In the genomic region with DNA sequence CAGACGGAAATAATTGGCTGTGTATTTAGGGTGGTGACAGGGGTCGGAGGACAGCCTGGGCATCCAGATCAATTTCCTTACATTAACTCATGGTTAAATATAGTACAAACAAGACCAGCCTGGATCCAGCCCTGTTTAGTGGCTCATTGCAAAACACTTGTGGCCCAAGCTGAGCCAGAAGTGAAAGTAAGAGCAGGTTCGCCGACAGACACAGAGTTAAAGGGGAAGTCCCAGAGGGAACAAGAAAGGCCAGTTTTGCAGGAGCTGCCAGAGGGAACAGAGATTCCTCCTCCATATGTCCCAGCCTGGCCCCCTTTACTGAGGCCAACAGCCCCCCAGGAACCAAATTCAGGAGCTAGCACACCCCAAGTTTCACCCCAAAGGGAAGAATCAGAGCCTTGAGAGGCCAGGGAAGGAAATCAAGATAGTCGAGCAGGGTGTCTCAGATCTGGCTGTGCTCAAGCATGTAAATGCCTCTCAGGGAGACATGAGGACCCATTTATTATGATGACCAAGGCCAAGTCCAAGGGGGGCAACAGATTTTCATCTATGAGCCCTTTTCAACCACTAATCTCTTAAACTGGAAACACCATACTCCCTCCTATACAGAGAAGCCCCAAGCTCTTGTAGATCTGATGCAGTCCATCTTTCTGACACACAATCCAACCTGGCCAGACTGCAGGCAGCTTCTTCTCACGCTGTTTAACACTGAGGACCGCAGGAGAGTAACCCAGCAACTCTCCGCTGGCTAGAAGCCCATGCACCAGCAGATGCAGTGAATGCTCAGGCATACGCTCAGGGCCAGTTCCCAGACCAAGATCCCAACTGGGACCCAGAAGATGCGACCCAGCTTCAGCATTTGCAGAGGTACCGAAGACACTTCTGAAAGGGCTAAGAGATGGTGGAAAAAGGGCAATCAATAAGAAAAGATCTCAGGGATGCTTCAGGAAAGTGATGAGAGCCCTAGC, we compare ENCODE assay signal across 8 cellular contexts. TPM values are rescaled to one million over a fixed set of nuclear protein-coding genes. Genes with fewer than 3 reads are reported as not detected.
A peak's percentile ranks its signal among the peaks of the same experiment; 100 is the strongest.
DNase-seq lines count a peak whose midpoint lies in the region; ATAC-seq, FAIRE-seq and TF ChIP-seq lines count a peak whose summit lies in the region.

No MANE protein-coding gene starts in this region.

- H3K36me3 ChIP-seq in ACC112 (ENCODE audit: insufficient read depth, low read length): no peaks in the 10 kb centered on the region
- H3K36me3 ChIP-seq in OCI-LY3 (replicated peaks; ENCODE audit: low read depth, low read length): no peaks in the 10 kb centered on the region
- H3K36me3 ChIP-seq in bronchial epithelial cell (ENCODE audit: control insufficient read depth, insufficient read depth, low read length): no peaks in the 10 kb centered on the region
- H3K36me3 ChIP-seq in tibial artery: no peaks in the 10 kb centered on the region

- H3K4me1 ChIP-seq in ACC112 (ENCODE audit: control insufficient read depth, insufficient read depth, low read length, unreplicated experiment) (peaks cover 5% of the 10 kb centered on the region), OCI-LY3 (ENCODE audit: low read length) (peaks cover 18% of the 10 kb centered on the region), tibial artery (peaks cover 0 to 21% (median 8%) of the 10 kb centered on the region in 4 donors)

- H3K9me3 ChIP-seq in OCI-LY3 (ENCODE audit: insufficient read depth, low read length): no peaks in the 10 kb centered on the region
- no peaks in the 10 kb centered on the region for H3K9me3 ChIP-seq in tibial artery

- H3K4me3 ChIP-seq in ACC112 (ENCODE audit: low read depth, low read length) (peak overlapping the region; percentile 71), OCI-LY3 (ENCODE audit: low read length) (peak overlapping the region; percentile 56), bronchial epithelial cell (ENCODE audit: low read depth, low read length) (no peak overlapping the region), tibial artery (peak overlapping the region; percentile 17 to 39)

- FAIRE-seq in bronchial epithelial cell (lab: Jason Lieb, UNC): no peak

- H3K27me3 ChIP-seq in ACC112 (ENCODE audit: insufficient read depth, low read length): peaks cover 4% of the 10 kb centered on the region; the same call in 1 of the 2 replicates
- 0 out of 2 replicates have a peak, but pooled peaks cover 8% of the 10 kb centered on the region for H3K27me3 ChIP-seq in OCI-LY3 (ENCODE audit: low read depth, low read length)
- no peaks in the 10 kb centered on the region for H3K27me3 ChIP-seq in bronchial epithelial cell (ENCODE audit: control insufficient read depth, insufficient read depth, low read length)
- peaks cover 0 to 12% of the 10 kb centered on the region in 2 donors for H3K27me3 ChIP-seq in tibial artery

- no peak for TF ChIP-seq POLR2A in GM18505 (IDR thresholded peaks at IDR 0.05; ENCODE audit: borderline replicate concordance, extremely low read depth, insufficient read depth, insufficient read length)

- TF ChIP-seq CTCF in OCI-LY3 (IDR thresholded peaks at IDR 0.05; ENCODE audit: low read depth, low read length) (no peak), bronchial epithelial cell (IDR thresholded peaks at IDR 0.05; ENCODE audit: insufficient read depth, low read length, severe bottlenecking) (no peak), tibial artery (IDR thresholded peaks at IDR 0.05) (no peak)

- H3K27ac ChIP-seq in ACC112 (ENCODE audit: low read depth, low read length) (no peak overlapping the region), OCI-LY3 (ENCODE audit: low read length) (no peak overlapping the region), tibial artery (peak overlapping the region in 1 of 2 donors; percentile 15)

- H4K20me1 ChIP-seq in OCI-LY3 (ENCODE audit: insufficient read depth, low read length): no peaks in the 10 kb centered on the region

- intact Hi-C loops in tibial artery (cut with DNase I; ENCODE audit: low total_unique reads): no loop called here

- DNase-seq in bronchial epithelial cell (ENCODE audit: low read depth) (peak; percentile 85), midbrain (lab: John Stamatoyannopoulos, UW) (peak; percentile 21), tibial artery (peak; percentile 55 to 70), NCI-H2171 (lab: John Stamatoyannopoulos, UW) (no peak)

- peak overlapping the region; percentile 73 for H3K4me2 ChIP-seq in OCI-LY3 (ENCODE audit: low read length)

- peak overlapping the region; percentile 6; the same call in 1 of the 2 replicates for H3K9ac ChIP-seq in OCI-LY3 (ENCODE audit: low read length)

- H2AFZ ChIP-seq in ACC112 (ENCODE audit: low read length, unreplicated experiment): peak overlapping the region; percentile 85
- peak overlapping the region; percentile 58; the same call in 1 of the 2 replicates for H2AFZ ChIP-seq in OCI-LY3 (ENCODE audit: low read depth, low read length)

- ATAC-seq in GM18505 (IDR thresholded peaks at IDR 0.05; ENCODE audit: unreplicated experiment): peak; percentile 94
- ATAC-seq in HG02938 (IDR thresholded peaks at IDR 0.05; ENCODE audit: unreplicated experiment): peak; percentile 93

- no peaks in the 10 kb centered on the region for H3K79me2 ChIP-seq in ACC112 (ENCODE audit: control insufficient read depth, insufficient read depth, low read length, unreplicated experiment)
- H3K79me2 ChIP-seq in OCI-LY3 (ENCODE audit: low read length): no peaks in the 10 kb centered on the region

RNA-seq across cellular contexts. Expression of a gene that starts 15.9 kb away (rescaled TPM):
- total RNA-seq in bronchial epithelial cell: 74.2 and 100 TPM in 2 replicates

RNA-seq across cellular contexts. Expression of a gene that starts 16.2 kb away (rescaled TPM):
- total RNA-seq in bronchial epithelial cell: 0.26 TPM in 1 of 2 replicates, not detected in the other

RNA-seq across cellular contexts. Expression of a gene that starts 39.7 kb away (rescaled TPM):
- 99.5 and 123 TPM in 2 replicates for total RNA-seq in bronchial epithelial cell
